9 cellular contexts compared by ENCODE assay signal in genomic region chr6:158002249-158002950, GRCh38. TPM values are rescaled to one million over a fixed set of nuclear protein-coding genes. Genes with fewer than 3 reads are reported as not detected.
DNase-seq lines count a peak whose midpoint lies in the region; ATAC-seq, FAIRE-seq and TF ChIP-seq lines count a peak whose summit lies in the region.
"Had no signal": no experiment of that assay in that cellular context is flagged by ENCODE, and none has a peak within 500 bp of the region (broad histone marks: within the 10 kb centered on the region; RNA-seq: fewer than 3 reads in every experiment).

No MANE protein-coding gene starts in this region.

- H3K4ac ChIP-seq in H9 (ENCODE audit: low read depth, low read length) = no peak overlapping the region

- peaks cover 49 to 51% of the 10 kb centered on the region in 2 experiments for H3K4me1 Mint-ChIP-seq in H9
- peaks cover 50% of the 10 kb centered on the region for H3K4me1 Mint-ChIP-seq in stimulated activated memory B cell treated with anti-CD40 and anti-IgM and Interleukin-4, amounts not matched to agents 10 μg/mL and 1 μg/mL and 100 μg/mL, for 72 hours

- no peaks in the 10 kb centered on the region; the same call in 1 of the 2 replicates for H3K27me3 Mint-ChIP-seq in H9 (ENCODE audit: low read depth)
- H3K27me3 Mint-ChIP-seq in stimulated activated memory B cell treated with anti-CD40 and anti-IgM and Interleukin-4, amounts not matched to agents 10 μg/mL and 1 μg/mL and 100 μg/mL, for 72 hours = no peaks in the 10 kb centered on the region

- H3K4me3 ChIP-seq in adipocyte (ENCODE audit: low read length) (no peak overlapping the region), keratinocyte (ENCODE audit: control insufficient read depth in 2 of 3, extremely low read depth in 1 of 3, insufficient read depth in 2 of 3, low read depth in 1 of 3, low read length in 3 of 3) (no peak overlapping the region)

- no peak overlapping the region for H2BK20ac ChIP-seq in H9 (ENCODE audit: low read depth, low read length, poor library complexity, severe bottlenecking)

- H4K20me1 ChIP-seq in H9 (ENCODE audit: control insufficient read depth, insufficient read depth, insufficient read length) (no peaks in the 10 kb centered on the region), keratinocyte (ENCODE audit: control insufficient read depth, extremely low read depth, insufficient read depth, low read length) (no peaks in the 10 kb centered on the region)

- dilution Hi-C loops in keratinocyte (cut with MboI; ENCODE audit: extremely low pct_ligation_motif_present, low sequenced_read_pairs) = no loop called here

- H3K79me1 ChIP-seq in H9 (ENCODE audit: insufficient read depth, low read depth, low read length, poor library complexity, severe bottlenecking) = no peaks in the 10 kb centered on the region

- no peak overlapping the region for H4K8ac ChIP-seq in H9 (replicated peaks; ENCODE audit: insufficient read length, low read depth, low read length)

- H3K4me2 ChIP-seq in H9 (ENCODE audit: insufficient read depth, insufficient read length, low read length) (no peak overlapping the region), keratinocyte (ENCODE audit: control insufficient read depth, extremely low read depth, insufficient read depth, low read depth, low read length) (peak overlapping the region; percentile 29)

- TF ChIP-seq CTCF in H9 (conservative IDR thresholded peaks at IDR 0.05) (no peak), keratinocyte (optimal IDR thresholded peaks at IDR 0.05 in 1 of 3, IDR thresholded peaks at IDR 0.05 in 1 of 3, conservative IDR thresholded peaks at IDR 0.05 in 1 of 3; ENCODE audit: extremely low read depth in 1 of 3, insufficient read depth in 2 of 3, low read length in 3 of 3) (no peak)

- no peak overlapping the region for H3K4me3 Mint-ChIP-seq in H9
- no peak overlapping the region for H3K4me3 Mint-ChIP-seq in stimulated activated memory B cell treated with anti-CD40 and anti-IgM and Interleukin-4, amounts not matched to agents 10 μg/mL and 1 μg/mL and 100 μg/mL, for 72 hours

- ATAC-seq in stimulated activated memory B cell treated with anti-CD40 and anti-IgM and Interleukin-4, amounts not matched to agents 10 μg/mL and 1 μg/mL and 100 μg/mL, for 72 hours = no peak
- no peak for ATAC-seq in GM19463 (IDR thresholded peaks at IDR 0.05; ENCODE audit: unreplicated experiment)

- no peak overlapping the region for H3K23ac ChIP-seq in H9 (ENCODE audit: insufficient read length, low read depth, low read length)

- H3K27me3 ChIP-seq in H9 (ENCODE audit: insufficient read depth, low read length) (no peaks in the 10 kb centered on the region), adipocyte (replicated peaks; ENCODE audit: control insufficient read depth, insufficient read depth, low read length) (no peaks in the 10 kb centered on the region), keratinocyte (ENCODE audit: control insufficient read depth, extremely low read depth, insufficient read depth, low read length) (no peaks in the 10 kb centered on the region)

- no peak overlapping the region for H3T11ph ChIP-seq in H9 (ENCODE audit: low read length)

- no peak overlapping the region for H3K56ac ChIP-seq in H9 (ENCODE audit: insufficient read length, low read depth, low read length)

- no peak for DNase-seq in H9
- peak; percentile 42 for DNase-seq in adipocyte (ENCODE audit: low read depth)
- peak; percentile 71 for DNase-seq in keratinocyte (ENCODE audit: low read depth, low spot score)
- no peak for DNase-seq in DMS153 (lab: John Stamatoyannopoulos, UW)
- no peak for DNase-seq in GM19240 (ENCODE audit: insufficient read length, low spot score)
- DNase-seq in DMS114 treated with DMSO at 0.1 percent for 48 hours (lab: John Stamatoyannopoulos, UW; ENCODE audit: unreplicated experiment) = no peak
- DNase-seq: NCI-H2227 treated with DMSO at 0.1 percent for 48 hours had no signal

- H3K36me3 ChIP-seq in adipocyte (ENCODE audit: control insufficient read depth, insufficient read depth, low read length, severe bottlenecking) (no peaks in the 10 kb centered on the region), keratinocyte (ENCODE audit: control insufficient read depth in 2 of 2, extremely low read depth in 1 of 2, insufficient read depth in 2 of 2, low read length in 2 of 2) (no peaks in the 10 kb centered on the region)

- no peak overlapping the region for H4K91ac ChIP-seq in H9 (ENCODE audit: insufficient read length, low read depth, low read length)

- peaks cover 0 to 4% of the 10 kb centered on the region in 2 experiments; a peak in 1 of 5 replicates for H3K9me3 Mint-ChIP-seq in H9
- H3K9me3 Mint-ChIP-seq in stimulated activated memory B cell treated with anti-CD40 and anti-IgM and Interleukin-4, amounts not matched to agents 10 μg/mL and 1 μg/mL and 100 μg/mL, for 72 hours = peaks cover 5% of the 10 kb centered on the region

- FAIRE-seq in keratinocyte (lab: Jason Lieb, UNC) = peak; percentile 95

- no peak overlapping the region for H3K27ac ChIP-seq in H9 (ENCODE audit: insufficient read length, low read depth, low read length)
- H3K27ac ChIP-seq in keratinocyte (ENCODE audit: control insufficient read depth, insufficient read depth, low read length) = peak overlapping the region; percentile 63

- H2AFZ ChIP-seq in H9 (ENCODE audit: low read length) (no peak overlapping the region), keratinocyte (ENCODE audit: control insufficient read depth, low read length) (peak overlapping the region; percentile 14)

- peaks cover 2% of the 10 kb centered on the region for H3K9me1 ChIP-seq in keratinocyte (ENCODE audit: control insufficient read depth, extremely low read depth, insufficient read depth, low read length)

- H3K36me3 Mint-ChIP-seq in H9 (ENCODE audit: insufficient read depth in 1 of 3, low read depth in 3 of 3) = peaks cover 3 to 8% (median 7%) of the 10 kb centered on the region in 3 experiments; a peak in 5 of 7 replicates
- H3K36me3 Mint-ChIP-seq in stimulated activated memory B cell treated with anti-CD40 and anti-IgM and Interleukin-4, amounts not matched to agents 10 μg/mL and 1 μg/mL and 100 μg/mL, for 72 hours = peaks cover 26% of the 10 kb centered on the region

- no peak overlapping the region for H2BK12ac ChIP-seq in H9 (ENCODE audit: insufficient read length, low read depth, low read length)

- no peak overlapping the region for H2BK120ac ChIP-seq in H9 (ENCODE audit: low read depth, low read length, poor library complexity, severe bottlenecking)

- no CpG with 5 or more reads among the region's 6 CpGs for WGBS in H9 (ENCODE audit: extremely low coverage, insufficient read length, low lambda C conversion rate)

- no peak overlapping the region for H2AK5ac ChIP-seq in H9 (ENCODE audit: insufficient read length, low read length)

- H3K9ac ChIP-seq in H9 (ENCODE audit: extremely low read depth, insufficient read length, low read length) = no peak overlapping the region
- peak overlapping the region; percentile 28 for H3K9ac ChIP-seq in adipocyte (ENCODE audit: low read length)
- H3K9ac ChIP-seq in keratinocyte (ENCODE audit: control insufficient read depth, extremely low read depth, insufficient read depth, low read length) = peak overlapping the region; percentile 31

- H3K9me3 ChIP-seq in H9 (ENCODE audit: control insufficient read depth, low read depth, low read length) (no peaks in the 10 kb centered on the region), adipocyte (ENCODE audit: control insufficient read depth, low read length) (no peaks in the 10 kb centered on the region), keratinocyte (ENCODE audit: control insufficient read depth, low read depth, low read length) (no peaks in the 10 kb centered on the region)

- no peaks in the 10 kb centered on the region; the same call in 1 of the 2 replicates for H3K79me2 ChIP-seq in H9 (ENCODE audit: insufficient read depth, low read length)
- peaks cover 27% of the 10 kb centered on the region for H3K79me2 ChIP-seq in keratinocyte (ENCODE audit: control insufficient read depth, insufficient read depth, low read length)

- no peak overlapping the region for H2BK5ac ChIP-seq in H9 (ENCODE audit: insufficient read length, low read length)

- H3K4me1 ChIP-seq in H9 (ENCODE audit: insufficient read depth, low read length) (peaks cover 16% of the 10 kb centered on the region; the same call in 1 of the 2 replicates), adipocyte (ENCODE audit: control insufficient read depth, insufficient read depth, low read length) (peaks cover 17% of the 10 kb centered on the region), keratinocyte (ENCODE audit: control insufficient read depth, extremely low read depth, insufficient read depth, low read length) (peaks cover 28% of the 10 kb centered on the region)

- no peak overlapping the region for H2BK15ac ChIP-seq in H9 (ENCODE audit: low read depth, low read length)

- H3K27ac Mint-ChIP-seq in H9 = peak overlapping the region; percentile 41 to 82 (median 49); a peak in 4 of 7 replicates
- H3K27ac Mint-ChIP-seq in stimulated activated memory B cell treated with anti-CD40 and anti-IgM and Interleukin-4, amounts not matched to agents 10 μg/mL and 1 μg/mL and 100 μg/mL, for 72 hours = peak overlapping the region; percentile 19

- H3K14ac ChIP-seq in H9 (ENCODE audit: insufficient read depth, low read length) = no peak overlapping the region

- no peak overlapping the region for H4K5ac ChIP-seq in H9 (ENCODE audit: insufficient read length, low read depth, low read length)

- H3K23me2 ChIP-seq in H9 (ENCODE audit: insufficient read length, low read depth, low read length, poor library complexity, severe bottlenecking) = no peaks in the 10 kb centered on the region

- H3K18ac ChIP-seq in H9 (ENCODE audit: insufficient read length, low read depth, low read length) = peak overlapping the region; percentile 10

RNA-seq across cellular contexts. Expression of gene SYNJ2, which starts 20.7 kb away (rescaled TPM):
- 24.5 and 25.4 TPM in 2 replicates for total RNA-seq in H9 (2021)
- 4.0 to 10.1 TPM (median 8.6 TPM) in 3 replicates for polyA plus RNA-seq in keratinocyte
- polyA plus RNA-seq in keratinocyte (2011; ENCODE audit: low read depth) = 2.1 TPM
- 4.6 and 5.3 TPM in 2 replicates for polyA plus RNA-seq in keratinocyte (2011; cell fraction: cytosol; rRNA removed)
- 6.0 and 6.8 TPM in 2 replicates for polyA plus RNA-seq in keratinocyte (2011; cell fraction: nucleus; rRNA removed)
- polyA plus RNA-seq in keratinocyte (2012; ENCODE audit: low replicate concordance) = 2.1 and 7.6 TPM in 2 replicates
- 5.7 to 14.4 TPM (median 10.7 TPM) in 3 replicates for polyA minus RNA-seq in keratinocyte
- 5.9 TPM for polyA minus RNA-seq in keratinocyte (2011; cell fraction: cytosol; rRNA and poly(A)+ RNA removed)
- polyA minus RNA-seq in keratinocyte (2011; cell fraction: nucleus; rRNA and poly(A)+ RNA removed) = 5.3 and 7.8 TPM in 2 replicates

Comparison
In these comparisons a context has a peak if more than half of its experiments do, and no peak if none do; other contexts are left out.
1. DNase-seq: peak in adipocyte (single experiment) and keratinocyte (single experiment); none in H9 (single experiment), DMS153 (single experiment), GM19240 (single experiment) and DMS114 treated with DMSO at 0.1 percent for 48 hours (single experiment).